15 cellular contexts compared by ENCODE assay signal in the genomic region with DNA sequence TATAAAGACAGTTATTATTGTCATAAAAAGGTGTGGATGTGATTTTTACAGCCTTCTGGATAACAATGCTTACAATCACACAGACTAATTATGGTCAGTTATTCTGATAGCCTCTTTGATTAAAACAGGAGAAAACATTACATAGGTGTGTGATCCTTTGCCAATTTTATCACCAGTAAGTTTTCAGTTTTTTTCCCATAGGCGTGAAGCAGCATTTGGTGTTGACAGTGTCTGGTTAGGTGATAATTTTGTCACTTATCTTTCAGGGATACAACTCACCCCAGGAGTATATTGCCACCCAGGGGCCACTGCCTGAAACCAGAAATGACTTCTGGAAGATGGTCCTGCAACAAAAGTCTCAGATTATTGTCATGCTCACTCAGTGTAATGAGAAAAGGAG.
DNase-seq lines count a peak whose midpoint lies in the region; ATAC-seq and TF ChIP-seq lines count a peak whose summit lies in the region.
"Had no signal": no experiment of that assay in that cellular context is flagged by ENCODE, and none has a peak within 500 bp of the region (broad histone marks: within the 10 kb centered on the region; RNA-seq: fewer than 3 reads in every experiment).

No MANE protein-coding gene starts in this region.

- H3K36me3 Mint-ChIP-seq in T-helper 1 cell treated with Interleukin-12 subunit alpha and Interleukin-12 subunit beta and Interleukin-4 antibody, amounts not matched to agents 30 μg/mL and 1 μg/mL, for 36 hours (ENCODE audit: low read depth), result peaks cover 27% of the 10 kb centered on the region

- H3K9me3 Mint-ChIP-seq in T-helper 1 cell treated with Interleukin-12 subunit alpha and Interleukin-12 subunit beta and Interleukin-4 antibody, amounts not matched to agents 30 μg/mL and 1 μg/mL, for 36 hours, result peaks cover 9% of the 10 kb centered on the region

- H3K27ac Mint-ChIP-seq in T-helper 1 cell treated with Interleukin-12 subunit alpha and Interleukin-12 subunit beta and Interleukin-4 antibody, amounts not matched to agents 30 μg/mL and 1 μg/mL, for 36 hours, result peak overlapping the region; percentile 36
- H3K27ac Mint-ChIP-seq: neural progenitor cell had no signal

- TF ChIP-seq CTCF in fibroblast of the aortic adventitia (IDR thresholded peaks at IDR 0.05; ENCODE audit: insufficient read depth, low read length), result peak; percentile 1

- peak; percentile 2 for DNase-seq in DMS 273 (lab: John Stamatoyannopoulos, UW; ENCODE audit: unreplicated experiment)
- DNase-seq in DMS 273 treated with DMSO at 0.1 percent for 48 hours (lab: John Stamatoyannopoulos, UW), result no peak
- DNase-seq in fibroblast of the aortic adventitia (ENCODE audit: low read depth), result no peak
- no peak for DNase-seq in posterior vena cava (ENCODE audit: low spot score)
- DNase-seq: COR-L47, NCI-H1092 treated with DMSO at 0.1 percent for 48 hours, NCI-H526 treated with DMSO at 0.1 percent for 48 hours, upper lobe of left lung, WERI-Rb-1 had no signal

- peaks cover 19% of the 10 kb centered on the region for H3K4me1 Mint-ChIP-seq in T-helper 1 cell treated with Interleukin-12 subunit alpha and Interleukin-12 subunit beta and Interleukin-4 antibody, amounts not matched to agents 30 μg/mL and 1 μg/mL, for 36 hours (ENCODE audit: low read depth)

- H3K27me3 Mint-ChIP-seq in T-helper 1 cell treated with Interleukin-12 subunit alpha and Interleukin-12 subunit beta and Interleukin-4 antibody, amounts not matched to agents 30 μg/mL and 1 μg/mL, for 36 hours (ENCODE audit: low read depth), result no peaks in the 10 kb centered on the region

- intact Hi-C loops in posterior vena cava (cut with DNase I), result loop anchor here (10.0 kb wide), 2 partner anchors 46 to 306 kb away; no protein-coding TSS in a partner anchor

- ATAC-seq in GM21360 (IDR thresholded peaks at IDR 0.05; ENCODE audit: unreplicated experiment) (peak; percentile 42), GM19452 (IDR thresholded peaks at IDR 0.05; ENCODE audit: unreplicated experiment) (no peak), HG02870 (IDR thresholded peaks at IDR 0.05; ENCODE audit: unreplicated experiment) (no peak)

- no peak overlapping the region for H3K4me3 Mint-ChIP-seq in T-helper 1 cell treated with Interleukin-12 subunit alpha and Interleukin-12 subunit beta and Interleukin-4 antibody, amounts not matched to agents 30 μg/mL and 1 μg/mL, for 36 hours
- H3K4me3 Mint-ChIP-seq: neural progenitor cell had no signal

- no peak overlapping the region for H3K4me3 ChIP-seq in fibroblast of the aortic adventitia (ENCODE audit: low read depth, low read length)
- H3K4me3 ChIP-seq: neural progenitor cell, smooth muscle cell, upper lobe of left lung had no signal
